ENCODE assay signal across 19 cellular contexts in the genomic region with DNA sequence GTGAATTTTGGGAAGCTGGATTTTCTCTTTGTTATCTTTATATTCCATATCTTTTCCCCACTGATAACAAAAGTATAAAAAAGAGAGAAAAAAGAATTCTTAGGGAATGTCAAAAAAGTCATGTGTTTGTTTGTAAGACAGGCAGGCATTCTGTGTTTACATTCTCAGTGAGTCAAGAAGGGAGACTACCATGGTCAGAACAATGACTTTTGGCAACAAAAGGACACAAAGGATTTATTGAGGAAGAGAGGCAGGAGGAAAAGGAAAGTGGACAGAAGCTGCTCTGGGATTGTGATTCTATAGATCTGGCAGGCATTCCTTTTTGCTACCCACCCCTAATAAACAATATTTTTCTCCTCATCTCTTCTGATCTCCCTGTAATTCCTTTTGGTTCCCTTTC. TPM values are rescaled to one million over a fixed set of nuclear protein-coding genes. Genes with fewer than 3 reads are reported as not detected.
DNase-seq lines count a peak whose midpoint lies in the region; ATAC-seq and TF ChIP-seq lines count a peak whose summit lies in the region.
"Had no signal": no experiment of that assay in that cellular context is flagged by ENCODE, and none has a peak within 500 bp of the region (broad histone marks: within the 10 kb centered on the region; RNA-seq: fewer than 3 reads in every experiment).

No MANE protein-coding gene starts in this region.

- H3K4me3 Mint-ChIP-seq in endothelial cell (ENCODE audit: unreplicated experiment) (no peak overlapping the region), WTC11 (no peak overlapping the region)
- H3K4me3 Mint-ChIP-seq: CD4-positive, CD25-positive, alpha-beta regulatory T cell had no signal

- in situ Hi-C loops in SK-MEL-5 (cut with HindIII; ENCODE audit: low pct_unique_long_range_greater_than_20kb, low sequenced_read_pairs) = no loop called here

- CTCF ChIA-PET in WTC11 (lab: Charles Lee) = no interaction called here

- H3K4me1 ChIP-seq in left lung (no peaks in the 10 kb centered on the region), lower lobe of right lung (no peaks in the 10 kb centered on the region)
- H3K4me1 ChIP-seq: Peyer's patch had no signal

- DNase-seq in SK-MEL-5 (ENCODE audit: low read depth, low spot score) (peak; percentile 2), endothelial cell (ENCODE audit: low spot score) (no peak), foreskin melanocyte (peak; percentile 64), substantia nigra (lab: John Stamatoyannopoulos, UW) (no peak), left lung (no peak), lower lobe of right lung (no peak), WTC11 (ENCODE audit: low spot score) (no peak), NCI-H1694 (lab: John Stamatoyannopoulos, UW) (no peak)
- DNase-seq: CD4-positive, CD25-positive, alpha-beta regulatory T cell; DMS 273 treated with DMSO at 0.1 percent for 48 hours; GOT3; IMR-90; NCI-H1105 treated with DMSO at 0.1 percent for 48 hours; NCI-H2081; NCI-H2171; NCI-H345; NCI-H524; NCI-H774; Peyer's patch had no signal

- TF ChIP-seq CTCF in endothelial cell (IDR thresholded peaks at IDR 0.05; ENCODE audit: unreplicated experiment) (no peak), left lung (IDR thresholded peaks at IDR 0.05) (no peak), lower lobe of right lung (IDR thresholded peaks at IDR 0.05) (no peak), WTC11 (IDR thresholded peaks at IDR 0.05) (no peak)

- no peak for ATAC-seq in left lung
- ATAC-seq in lower lobe of right lung = no peak
- ATAC-seq in WTC11 = no peak

- POLR2A ChIA-PET in WTC11 (lab: Charles Lee) = no interaction called here

- H3K27me3 Mint-ChIP-seq in endothelial cell (ENCODE audit: unreplicated experiment) = peaks cover 2% of the 10 kb centered on the region
- H3K27me3 Mint-ChIP-seq in WTC11 (ENCODE audit: low read depth) = no peaks in the 10 kb centered on the region
- H3K27me3 Mint-ChIP-seq: CD4-positive, CD25-positive, alpha-beta regulatory T cell had no signal

- H3K27me3 ChIP-seq in left lung (no peaks in the 10 kb centered on the region), lower lobe of right lung (ENCODE audit: low read depth) (no peaks in the 10 kb centered on the region)
- H3K27me3 ChIP-seq: Peyer's patch had no signal

- H3K9me3 Mint-ChIP-seq in endothelial cell (ENCODE audit: unreplicated experiment) (no peaks in the 10 kb centered on the region), WTC11 (peaks cover 10% of the 10 kb centered on the region)

- H3K36me3 Mint-ChIP-seq in endothelial cell (ENCODE audit: low read depth, unreplicated experiment) = peaks cover 9% of the 10 kb centered on the region
- H3K36me3 Mint-ChIP-seq in WTC11 = no peaks in the 10 kb centered on the region; the same call in 1 of the 2 replicates
- H3K36me3 Mint-ChIP-seq: CD4-positive, CD25-positive, alpha-beta regulatory T cell had no signal

- H3K36me3 ChIP-seq in left lung (no peaks in the 10 kb centered on the region), lower lobe of right lung (no peaks in the 10 kb centered on the region)
- H3K36me3 ChIP-seq: Peyer's patch had no signal

- H3K27ac ChIP-seq in substantia nigra (ENCODE audit: low read depth, low read length, poor library complexity, severe bottlenecking) (peak overlapping the region; percentile 41), left lung (no peak overlapping the region), lower lobe of right lung (no peak overlapping the region)
- H3K27ac ChIP-seq: Peyer's patch had no signal

- H3K27ac Mint-ChIP-seq in endothelial cell (ENCODE audit: unreplicated experiment) (peak overlapping the region; percentile 88), WTC11 (no peak overlapping the region)
- H3K27ac Mint-ChIP-seq: CD4-positive, CD25-positive, alpha-beta regulatory T cell had no signal

- H3K4me3 ChIP-seq in left lung (no peak overlapping the region), lower lobe of right lung (no peak overlapping the region)
- H3K4me3 ChIP-seq: Peyer's patch had no signal

- H3K4me1 Mint-ChIP-seq in endothelial cell (ENCODE audit: unreplicated experiment) (peaks cover 18% of the 10 kb centered on the region), WTC11 (no peaks in the 10 kb centered on the region)
- H3K4me1 Mint-ChIP-seq: CD4-positive, CD25-positive, alpha-beta regulatory T cell had no signal

- H3K9me3 ChIP-seq in left lung (peaks cover 0 to 9% of the 10 kb centered on the region in 2 donors), lower lobe of right lung (peaks cover 13% of the 10 kb centered on the region)
- H3K9me3 ChIP-seq: Peyer's patch had no signal

- intact Hi-C loops in left lung (cut with DNase I) = no loop called here
- intact Hi-C loops in lower lobe of right lung (cut with DNase I) = no loop called here

TF ChIP-seq in WTC11, 78 proteins besides CTCF, POLR2A, EP300 and RAD21 (continues in another document):
- no peak for TF ChIP-seq KAT7 (CRISPR knock-in tag; IDR thresholded peaks at IDR 0.05; ENCODE audit: borderline replicate concordance)
- TF ChIP-seq, protein P1, sequence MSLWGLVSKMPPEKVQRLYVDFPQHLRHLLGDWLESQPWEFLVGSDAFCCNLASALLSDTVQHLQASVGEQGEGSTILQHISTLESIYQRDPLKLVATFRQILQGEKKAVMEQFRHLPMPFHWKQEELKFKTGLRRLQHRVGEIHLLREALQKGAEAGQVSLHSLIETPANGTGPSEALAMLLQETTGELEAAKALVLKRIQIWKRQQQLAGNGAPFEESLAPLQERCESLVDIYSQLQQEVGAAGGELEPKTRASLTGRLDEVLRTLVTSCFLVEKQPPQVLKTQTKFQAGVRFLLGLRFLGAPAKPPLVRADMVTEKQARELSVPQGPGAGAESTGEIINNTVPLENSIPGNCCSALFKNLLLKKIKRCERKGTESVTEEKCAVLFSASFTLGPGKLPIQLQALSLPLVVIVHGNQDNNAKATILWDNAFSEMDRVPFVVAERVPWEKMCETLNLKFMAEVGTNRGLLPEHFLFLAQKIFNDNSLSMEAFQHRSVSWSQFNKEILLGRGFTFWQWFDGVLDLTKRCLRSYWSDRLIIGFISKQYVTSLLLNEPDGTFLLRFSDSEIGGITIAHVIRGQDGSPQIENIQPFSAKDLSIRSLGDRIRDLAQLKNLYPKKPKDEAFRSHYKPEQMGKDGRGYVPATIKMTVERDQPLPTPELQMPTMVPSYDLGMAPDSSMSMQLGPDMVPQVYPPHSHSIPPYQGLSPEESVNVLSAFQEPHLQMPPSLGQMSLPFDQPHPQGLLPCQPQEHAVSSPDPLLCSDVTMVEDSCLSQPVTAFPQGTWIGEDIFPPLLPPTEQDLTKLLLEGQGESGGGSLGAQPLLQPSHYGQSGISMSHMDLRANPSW (CRISPR knock-in tag; conservative IDR thresholded peaks at IDR 0.05; ENCODE audit: low read depth) = no peak
- TF ChIP-seq, protein P2, sequence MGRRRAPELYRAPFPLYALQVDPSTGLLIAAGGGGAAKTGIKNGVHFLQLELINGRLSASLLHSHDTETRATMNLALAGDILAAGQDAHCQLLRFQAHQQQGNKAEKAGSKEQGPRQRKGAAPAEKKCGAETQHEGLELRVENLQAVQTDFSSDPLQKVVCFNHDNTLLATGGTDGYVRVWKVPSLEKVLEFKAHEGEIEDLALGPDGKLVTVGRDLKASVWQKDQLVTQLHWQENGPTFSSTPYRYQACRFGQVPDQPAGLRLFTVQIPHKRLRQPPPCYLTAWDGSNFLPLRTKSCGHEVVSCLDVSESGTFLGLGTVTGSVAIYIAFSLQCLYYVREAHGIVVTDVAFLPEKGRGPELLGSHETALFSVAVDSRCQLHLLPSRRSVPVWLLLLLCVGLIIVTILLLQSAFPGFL (CRISPR knock-in tag; IDR thresholded peaks at IDR 0.05; ENCODE audit: borderline replicate concordance) = no peak
- TF ChIP-seq ZNF263 (CRISPR knock-in tag; IDR thresholded peaks at IDR 0.05; ENCODE audit: low read depth) = no peak
- no peak for TF ChIP-seq EMX1 (CRISPR knock-in tag; IDR thresholded peaks at IDR 0.05)
- TF ChIP-seq, protein P3, sequence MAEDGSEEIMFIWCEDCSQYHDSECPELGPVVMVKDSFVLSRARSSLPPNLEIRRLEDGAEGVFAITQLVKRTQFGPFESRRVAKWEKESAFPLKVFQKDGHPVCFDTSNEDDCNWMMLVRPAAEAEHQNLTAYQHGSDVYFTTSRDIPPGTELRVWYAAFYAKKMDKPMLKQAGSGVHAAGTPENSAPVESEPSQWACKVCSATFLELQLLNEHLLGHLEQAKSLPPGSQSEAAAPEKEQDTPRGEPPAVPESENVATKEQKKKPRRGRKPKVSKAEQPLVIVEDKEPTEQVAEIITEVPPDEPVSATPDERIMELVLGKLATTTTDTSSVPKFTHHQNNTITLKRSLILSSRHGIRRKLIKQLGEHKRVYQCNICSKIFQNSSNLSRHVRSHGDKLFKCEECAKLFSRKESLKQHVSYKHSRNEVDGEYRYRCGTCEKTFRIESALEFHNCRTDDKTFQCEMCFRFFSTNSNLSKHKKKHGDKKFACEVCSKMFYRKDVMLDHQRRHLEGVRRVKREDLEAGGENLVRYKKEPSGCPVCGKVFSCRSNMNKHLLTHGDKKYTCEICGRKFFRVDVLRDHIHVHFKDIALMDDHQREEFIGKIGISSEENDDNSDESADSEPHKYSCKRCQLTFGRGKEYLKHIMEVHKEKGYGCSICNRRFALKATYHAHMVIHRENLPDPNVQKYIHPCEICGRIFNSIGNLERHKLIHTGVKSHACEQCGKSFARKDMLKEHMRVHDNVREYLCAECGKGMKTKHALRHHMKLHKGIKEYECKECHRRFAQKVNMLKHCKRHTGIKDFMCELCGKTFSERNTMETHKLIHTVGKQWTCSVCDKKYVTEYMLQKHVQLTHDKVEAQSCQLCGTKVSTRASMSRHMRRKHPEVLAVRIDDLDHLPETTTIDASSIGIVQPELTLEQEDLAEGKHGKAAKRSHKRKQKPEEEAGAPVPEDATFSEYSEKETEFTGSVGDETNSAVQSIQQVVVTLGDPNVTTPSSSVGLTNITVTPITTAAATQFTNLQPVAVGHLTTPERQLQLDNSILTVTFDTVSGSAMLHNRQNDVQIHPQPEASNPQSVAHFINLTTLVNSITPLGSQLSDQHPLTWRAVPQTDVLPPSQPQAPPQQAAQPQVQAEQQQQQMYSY (CRISPR knock-in tag; IDR thresholded peaks at IDR 0.05) = no peak
- no peak for TF ChIP-seq TEAD1 (CRISPR knock-in tag; IDR thresholded peaks at IDR 0.05)

RNA-seq across cellular contexts. Expression of a gene that starts 5.9 kb away (rescaled TPM):
- 83.9 and 91.1 TPM in 2 replicates for total RNA-seq in SK-MEL-5 (2014; rRNA removed; shearing (Covaris generic))
- 30.4 and 49.9 TPM in 2 replicates for polyA plus RNA-seq in SK-MEL-5 (2015; cell fraction: cytosol; rRNA removed)
- polyA plus RNA-seq in SK-MEL-5 (2015; cell fraction: nucleus; rRNA removed) = 41.5 and 47.2 TPM in 2 replicates
- total RNA-seq in endothelial cell (ENCODE audit: unreplicated experiment) (47.2 TPM), left lung (10 to 100 TPM; 31.3 to 31.5 TPM), lower lobe of right lung (14.0 TPM), WTC11 (2021) (27.9 to 33.7 TPM (median 30.8 TPM) in 3 replicates)
- total RNA-seq: CD4-positive, CD25-positive, alpha-beta regulatory T cell had no signal
- polyA plus RNA-seq: CD4-positive, CD25-positive, alpha-beta regulatory T cell had no signal

Comparison
In these comparisons a context has a peak if more than half of its experiments do, and no peak if none do; other contexts are left out.
1. DNase-seq: peak in SK-MEL-5 (single experiment) and foreskin melanocyte (single experiment); none in endothelial cell (single experiment), substantia nigra (0 of 49), left lung (0 of 2), lower lobe of right lung (single experiment), WTC11 (single experiment) and NCI-H1694 (single experiment).